Comparison of ENCODE assay signal across 1 cellular context in genomic region chr1:15847100-15847892, GRCh38.
TF ChIP-seq lines count a peak whose summit lies in the region.

SPEN (plus strand) TSS chr1:15847707; CDS start chr1:15848068, 361 bp downstream.

TF ChIP-seq in K562, 482 proteins besides CTCF, POLR2A, EP300 and RAD21 (continued from another document and continues in another):
- TF ChIP-seq, protein P1, sequence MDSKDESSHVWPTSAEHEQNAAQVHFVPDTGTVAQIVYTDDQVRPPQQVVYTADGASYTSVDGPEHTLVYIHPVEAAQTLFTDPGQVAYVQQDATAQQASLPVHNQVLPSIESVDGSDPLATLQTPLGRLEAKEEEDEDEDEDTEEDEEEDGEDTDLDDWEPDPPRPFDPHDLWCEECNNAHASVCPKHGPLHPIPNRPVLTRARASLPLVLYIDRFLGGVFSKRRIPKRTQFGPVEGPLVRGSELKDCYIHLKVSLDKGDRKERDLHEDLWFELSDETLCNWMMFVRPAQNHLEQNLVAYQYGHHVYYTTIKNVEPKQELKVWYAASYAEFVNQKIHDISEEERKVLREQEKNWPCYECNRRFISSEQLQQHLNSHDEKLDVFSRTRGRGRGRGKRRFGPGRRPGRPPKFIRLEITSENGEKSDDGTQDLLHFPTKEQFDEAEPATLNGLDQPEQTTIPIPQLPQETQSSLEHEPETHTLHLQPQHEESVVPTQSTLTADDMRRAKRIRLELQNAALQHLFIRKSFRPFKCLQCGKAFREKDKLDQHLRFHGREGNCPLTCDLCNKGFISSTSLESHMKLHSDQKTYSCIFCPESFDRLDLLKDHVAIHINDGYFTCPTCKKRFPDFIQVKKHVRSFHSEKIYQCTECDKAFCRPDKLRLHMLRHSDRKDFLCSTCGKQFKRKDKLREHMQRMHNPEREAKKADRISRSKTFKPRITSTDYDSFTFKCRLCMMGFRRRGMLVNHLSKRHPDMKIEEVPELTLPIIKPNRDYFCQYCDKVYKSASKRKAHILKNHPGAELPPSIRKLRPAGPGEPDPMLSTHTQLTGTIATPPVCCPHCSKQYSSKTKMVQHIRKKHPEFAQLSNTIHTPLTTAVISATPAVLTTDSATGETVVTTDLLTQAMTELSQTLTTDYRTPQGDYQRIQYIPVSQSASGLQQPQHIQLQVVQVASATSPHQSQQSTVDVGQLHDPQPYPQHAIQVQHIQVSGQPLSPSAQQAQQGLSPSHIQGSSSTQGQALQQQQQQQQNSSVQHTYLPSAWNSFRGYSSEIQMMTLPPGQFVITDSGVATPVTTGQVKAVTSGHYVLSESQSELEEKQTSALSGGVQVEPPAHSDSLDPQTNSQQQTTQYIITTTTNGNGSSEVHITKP (IDR thresholded peaks at IDR 0.05; ENCODE audit: partially characterized antibody), result no peak
- TF ChIP-seq, protein P2, sequence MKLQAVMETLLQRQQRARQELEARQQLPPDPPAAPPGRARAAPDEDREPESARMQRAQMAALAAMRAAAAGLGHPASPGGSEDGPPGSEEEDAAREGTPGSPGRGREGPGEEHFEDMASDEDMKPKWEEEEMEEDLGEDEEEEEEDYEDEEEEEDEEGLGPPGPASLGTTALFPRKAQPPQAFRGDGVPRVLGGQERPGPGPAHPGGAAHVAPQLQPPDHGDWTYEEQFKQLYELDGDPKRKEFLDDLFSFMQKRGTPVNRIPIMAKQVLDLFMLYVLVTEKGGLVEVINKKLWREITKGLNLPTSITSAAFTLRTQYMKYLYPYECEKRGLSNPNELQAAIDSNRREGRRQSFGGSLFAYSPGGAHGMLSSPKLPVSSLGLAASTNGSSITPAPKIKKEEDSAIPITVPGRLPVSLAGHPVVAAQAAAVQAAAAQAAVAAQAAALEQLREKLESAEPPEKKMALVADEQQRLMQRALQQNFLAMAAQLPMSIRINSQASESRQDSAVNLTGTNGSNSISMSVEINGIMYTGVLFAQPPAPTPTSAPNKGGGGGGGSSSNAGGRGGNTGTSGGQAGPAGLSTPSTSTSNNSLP (IDR thresholded peaks at IDR 0.05; ENCODE audit: borderline replicate concordance, low read depth, low read length), result 0 out of 2 replicates have a peak, but pooled peaks have one; percentile 35
- peak; percentile 6; the same call in 1 of the 2 replicates for TF ChIP-seq CREB1 (IDR thresholded peaks at IDR 0.05)
- peak; percentile 54; the same call in 1 of the 2 replicates for TF ChIP-seq CREB1 (CRISPR knock-in tag; IDR thresholded peaks at IDR 0.05)
- 0 out of 4 replicates have a peak, but pooled peaks of 1 of the 2 experiments have one; percentile 57 for TF ChIP-seq BCLAF1 (IDR thresholded peaks at IDR 0.05; ENCODE audit: borderline replicate concordance in 1 of 2, control insufficient read depth in 1 of 2, low read depth in 2 of 2, low read length in 1 of 2)
- TF ChIP-seq ZNF445 (CRISPR knock-in tag; IDR thresholded peaks at IDR 0.05; ENCODE audit: low read depth), result no peak
- TF ChIP-seq, protein P3, sequence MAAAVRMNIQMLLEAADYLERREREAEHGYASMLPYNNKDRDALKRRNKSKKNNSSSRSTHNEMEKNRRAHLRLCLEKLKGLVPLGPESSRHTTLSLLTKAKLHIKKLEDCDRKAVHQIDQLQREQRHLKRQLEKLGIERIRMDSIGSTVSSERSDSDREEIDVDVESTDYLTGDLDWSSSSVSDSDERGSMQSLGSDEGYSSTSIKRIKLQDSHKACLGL (CRISPR knock-in tag; IDR thresholded peaks at IDR 0.05; ENCODE audit: borderline replicate concordance, poor library complexity, severe bottlenecking), result no peak
- TF ChIP-seq SIN3B (IDR thresholded peaks at IDR 0.05; ENCODE audit: low read depth), result no peak
- no peak for TF ChIP-seq MEF2A (IDR thresholded peaks at IDR 0.05; ENCODE audit: control insufficient read depth, low read depth, low read length)
- no peak for TF ChIP-seq RAD51 (IDR thresholded peaks at IDR 0.05; ENCODE audit: borderline replicate concordance, low read depth)
- no peak for TF ChIP-seq CBFB (CRISPR knock-in tag; IDR thresholded peaks at IDR 0.05)
- no peak for TF ChIP-seq U2AF1 (optimal IDR thresholded peaks at IDR 0.05; ENCODE audit: low read depth, low read length)
- TF ChIP-seq RBM14 (IDR thresholded peaks at IDR 0.05; ENCODE audit: borderline replicate concordance, insufficient read depth, low read depth, low read length), result no peak
- TF ChIP-seq ZFPM2 (CRISPR knock-in tag; IDR thresholded peaks at IDR 0.05), result no peak
- TF ChIP-seq CTCFL (IDR thresholded peaks at IDR 0.05; ENCODE audit: borderline replicate concordance, insufficient read depth, low read depth, low read length, poor library complexity, severe bottlenecking), result no peak
- no peak for TF ChIP-seq RUNX1 (IDR thresholded peaks at IDR 0.05; ENCODE audit: low read depth)
- TF ChIP-seq NFIC (IDR thresholded peaks at IDR 0.05), result 0 out of 2 replicates have a peak, but pooled peaks have one; percentile 33
- TF ChIP-seq ZC3H4 (CRISPR knock-in tag; IDR thresholded peaks at IDR 0.05; ENCODE audit: borderline replicate concordance), result no peak
- peak; percentile 55; the same call in 1 of the 2 replicates for TF ChIP-seq ZNF175 (CRISPR knock-in tag; IDR thresholded peaks at IDR 0.05; ENCODE audit: low read depth)
- no peak for TF ChIP-seq TSC22D4 (tag; IDR thresholded peaks at IDR 0.05)
- TF ChIP-seq KAT8 (IDR thresholded peaks at IDR 0.05; ENCODE audit: low read depth), result no peak
- no peak for TF ChIP-seq GATA2 (CRISPR knock-in tag; IDR thresholded peaks at IDR 0.05)
- TF ChIP-seq ZNF551 (CRISPR knock-in tag; IDR thresholded peaks at IDR 0.05), result no peak
- peak; percentile 88 for TF ChIP-seq ATF7 (IDR thresholded peaks at IDR 0.05)
- TF ChIP-seq KLF13 (tag; IDR thresholded peaks at IDR 0.05; ENCODE audit: borderline replicate concordance, low read depth), result peak; percentile 45; the same call in 1 of the 2 replicates
- TF ChIP-seq ZNF280B (CRISPR knock-in tag; IDR thresholded peaks at IDR 0.05), result no peak
- TF ChIP-seq HNRNPL (IDR thresholded peaks at IDR 0.05; ENCODE audit: low read depth, low read length), result no peak
- peak in 1 of 2 experiments; percentile 28; a peak in 1 of 4 replicates for TF ChIP-seq TRIM24 (IDR thresholded peaks at IDR 0.05)
- TF ChIP-seq SAFB2 (IDR thresholded peaks at IDR 0.05; ENCODE audit: borderline replicate concordance, low read depth, low read length, severe bottlenecking), result no peak
- peak; percentile 84; the same call in 1 of the 2 replicates for TF ChIP-seq CHCHD3 (CRISPR knock-in tag; IDR thresholded peaks at IDR 0.05)
- no peak for TF ChIP-seq MCM2 (IDR thresholded peaks at IDR 0.05; ENCODE audit: low read depth)
- TF ChIP-seq BRCA1 (IDR thresholded peaks at IDR 0.05), result no peak
- TF ChIP-seq BRCA1 (CRISPR knock-in tag; IDR thresholded peaks at IDR 0.05), result no peak
- TF ChIP-seq ZSCAN29 (IDR thresholded peaks at IDR 0.05), result no peak
- TF ChIP-seq, protein P4, sequence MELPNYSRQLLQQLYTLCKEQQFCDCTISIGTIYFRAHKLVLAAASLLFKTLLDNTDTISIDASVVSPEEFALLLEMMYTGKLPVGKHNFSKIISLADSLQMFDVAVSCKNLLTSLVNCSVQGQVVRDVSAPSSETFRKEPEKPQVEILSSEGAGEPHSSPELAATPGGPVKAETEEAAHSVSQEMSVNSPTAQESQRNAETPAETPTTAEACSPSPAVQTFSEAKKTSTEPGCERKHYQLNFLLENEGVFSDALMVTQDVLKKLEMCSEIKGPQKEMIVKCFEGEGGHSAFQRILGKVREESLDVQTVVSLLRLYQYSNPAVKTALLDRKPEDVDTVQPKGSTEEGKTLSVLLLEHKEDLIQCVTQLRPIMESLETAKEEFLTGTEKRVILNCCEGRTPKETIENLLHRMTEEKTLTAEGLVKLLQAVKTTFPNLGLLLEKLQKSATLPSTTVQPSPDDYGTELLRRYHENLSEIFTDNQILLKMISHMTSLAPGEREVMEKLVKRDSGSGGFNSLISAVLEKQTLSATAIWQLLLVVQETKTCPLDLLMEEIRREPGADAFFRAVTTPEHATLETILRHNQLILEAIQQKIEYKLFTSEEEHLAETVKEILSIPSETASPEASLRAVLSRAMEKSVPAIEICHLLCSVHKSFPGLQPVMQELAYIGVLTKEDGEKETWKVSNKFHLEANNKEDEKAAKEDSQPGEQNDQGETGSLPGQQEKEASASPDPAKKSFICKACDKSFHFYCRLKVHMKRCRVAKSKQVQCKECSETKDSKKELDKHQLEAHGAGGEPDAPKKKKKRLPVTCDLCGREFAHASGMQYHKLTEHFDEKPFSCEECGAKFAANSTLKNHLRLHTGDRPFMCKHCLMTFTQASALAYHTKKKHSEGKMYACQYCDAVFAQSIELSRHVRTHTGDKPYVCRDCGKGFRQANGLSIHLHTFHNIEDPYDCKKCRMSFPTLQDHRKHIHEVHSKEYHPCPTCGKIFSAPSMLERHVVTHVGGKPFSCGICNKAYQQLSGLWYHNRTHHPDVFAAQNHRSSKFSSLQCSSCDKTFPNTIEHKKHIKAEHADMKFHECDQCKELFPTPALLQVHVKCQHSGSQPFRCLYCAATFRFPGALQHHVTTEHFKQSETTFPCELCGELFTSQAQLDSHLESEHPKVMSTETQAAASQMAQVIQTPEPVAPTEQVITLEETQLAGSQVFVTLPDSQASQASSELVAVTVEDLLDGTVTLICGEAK (IDR thresholded peaks at IDR 0.05), result peak; percentile 36
- TF ChIP-seq, protein P4 (CRISPR knock-in tag; IDR thresholded peaks at IDR 0.05), result no peak
- TF ChIP-seq ZNF717 (CRISPR knock-in tag; IDR thresholded peaks at IDR 0.05), result no peak
